Comparison of ENCODE assay signal across 8 cellular contexts in the genomic region with DNA sequence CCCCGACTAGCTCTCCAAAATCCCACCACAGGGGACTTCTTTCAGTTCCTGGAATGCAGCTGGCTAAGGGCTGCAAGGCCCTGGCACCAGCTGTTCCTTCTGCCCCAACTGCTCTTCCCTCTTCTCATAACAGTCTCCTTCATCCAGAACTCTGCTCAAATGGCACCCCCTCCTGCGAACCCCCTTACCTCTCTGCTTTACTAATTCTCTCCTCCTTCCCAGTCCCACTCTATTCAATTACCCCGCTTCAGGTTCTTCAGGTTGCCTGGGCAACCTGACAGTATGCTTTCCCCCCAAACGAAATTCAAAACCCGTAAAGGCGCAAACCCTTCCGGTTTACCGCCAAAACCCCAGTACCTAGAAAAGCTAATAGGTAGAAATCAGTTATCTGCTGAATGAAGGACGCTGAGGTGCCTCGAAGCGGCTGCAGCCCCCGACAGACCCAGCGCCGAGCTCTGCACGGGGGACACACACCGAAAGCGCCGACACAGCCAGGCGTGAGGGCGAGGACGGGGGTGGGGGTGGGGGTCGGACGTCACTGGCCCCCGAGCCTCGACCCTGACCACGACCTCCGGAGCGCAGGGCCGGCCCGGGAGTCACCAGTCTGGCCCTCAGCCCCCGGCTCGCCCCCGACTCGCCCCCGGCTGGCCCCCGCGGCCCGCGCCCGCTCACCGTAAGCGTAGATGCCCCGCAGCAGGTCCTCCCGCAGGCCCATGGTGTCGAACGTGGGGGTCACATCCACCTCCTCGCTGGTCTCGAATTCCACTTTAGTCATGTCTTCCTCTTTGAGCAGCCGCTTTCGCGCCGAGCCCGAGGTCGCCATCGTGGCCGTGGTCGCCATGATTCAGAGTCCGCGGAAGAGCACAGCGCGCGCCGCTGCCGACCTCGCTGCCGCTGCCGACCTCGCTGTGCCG. TPM values are rescaled to one million over a fixed set of nuclear protein-coding genes. Genes with fewer than 3 reads are reported as not detected.
A peak's percentile ranks its signal among the peaks of the same experiment; 100 is the strongest.
DNase-seq lines count a peak whose midpoint lies in the region; ATAC-seq and TF ChIP-seq lines count a peak whose summit lies in the region.

No MANE protein-coding gene starts in this region.

- H3K27me3 ChIP-seq in ACC112 (ENCODE audit: insufficient read depth, low read length): no peaks in the 10 kb centered on the region
- no peaks in the 10 kb centered on the region for H3K27me3 ChIP-seq in brain microvascular endothelial cell (replicated peaks)

- H3K4me1 ChIP-seq in ACC112 (ENCODE audit: control insufficient read depth, insufficient read depth, low read length, unreplicated experiment): peaks cover 8% of the 10 kb centered on the region

- H3K27ac ChIP-seq in ACC112 (ENCODE audit: low read depth, low read length) (peak overlapping the region; percentile 62), brain microvascular endothelial cell (peak overlapping the region; percentile 93)

- ATAC-seq in GM18498 (IDR thresholded peaks at IDR 0.05; ENCODE audit: unreplicated experiment): peak; percentile 23
- ATAC-seq in HG03025 (IDR thresholded peaks at IDR 0.05; ENCODE audit: low FRiP score, unreplicated experiment): peak; percentile 25

- TF ChIP-seq CTCF in brain microvascular endothelial cell (IDR thresholded peaks at IDR 0.05; ENCODE audit: low read depth, low read length, missing control alignments): no peak

- H3K79me2 ChIP-seq in ACC112 (ENCODE audit: control insufficient read depth, insufficient read depth, low read length, unreplicated experiment): peaks cover 61% of the 10 kb centered on the region

- DNase-seq in NOMO-1 treated with DMSO at 0.1 percent for 48 hours (lab: John Stamatoyannopoulos, UW; ENCODE audit: unreplicated experiment) (peak; percentile 26), brain microvascular endothelial cell (no peak), iris pigment epithelial cell (ENCODE audit: low read depth) (peak; percentile 14), A172 (ENCODE audit: low spot score) (no peak)
- peak; percentile 37 for DNase-seq in stimulated activated CD8-positive, alpha-beta memory T cell treated with anti-CD3 and anti-CD28 coated beads, Interleukin-4, amount 100 ng/mL, for 48 hours

- H3K36me3 ChIP-seq in ACC112 (ENCODE audit: insufficient read depth, low read length) (peaks cover 22% of the 10 kb centered on the region), brain microvascular endothelial cell (replicated peaks) (peaks cover 24% of the 10 kb centered on the region)

- no peak overlapping the region for H2AFZ ChIP-seq in ACC112 (ENCODE audit: low read length, unreplicated experiment)

- in situ Hi-C loops in brain microvascular endothelial cell (cut with HindIII; ENCODE audit: low pct_ligation_motif_present, low sequenced_read_pairs): no loop called here

- H3K4me3 ChIP-seq in ACC112 (ENCODE audit: low read depth, low read length) (peak overlapping the region; percentile 97), brain microvascular endothelial cell (ENCODE audit: low read depth, low read length) (peak overlapping the region; percentile 96)

RNA-seq across cellular contexts. Expression of gene EIF4A3, which starts 0.6 kb away (rescaled TPM):
- total RNA-seq in A172 (2014; rRNA removed; shearing (Covaris generic)): 157 and 184 TPM in 2 replicates

RNA-seq across cellular contexts. Expression of gene CARD14, which starts 23.5 kb away (rescaled TPM):
- 0.52 and 6.4 TPM in 2 replicates for total RNA-seq in A172 (2014; rRNA removed; shearing (Covaris generic))

RNA-seq across cellular contexts. Expression of gene GAA, which starts 45.0 kb away (rescaled TPM):
- total RNA-seq in A172 (2014; rRNA removed; shearing (Covaris generic)): 81.7 and 84.8 TPM in 2 replicates

Comparison
In these comparisons a context has a peak if more than half of its experiments do, and no peak if none do; other contexts are left out.
1. DNase-seq: peak in NOMO-1 treated with DMSO at 0.1 percent for 48 hours (single experiment), iris pigment epithelial cell (single experiment) and stimulated activated CD8-positive, alpha-beta memory T cell treated with anti-CD3 and anti-CD28 coated beads, Interleukin-4, amount 100 ng/mL, for 48 hours (single experiment); none in brain microvascular endothelial cell (single experiment) and A172 (single experiment).